In the genomic region with DNA sequence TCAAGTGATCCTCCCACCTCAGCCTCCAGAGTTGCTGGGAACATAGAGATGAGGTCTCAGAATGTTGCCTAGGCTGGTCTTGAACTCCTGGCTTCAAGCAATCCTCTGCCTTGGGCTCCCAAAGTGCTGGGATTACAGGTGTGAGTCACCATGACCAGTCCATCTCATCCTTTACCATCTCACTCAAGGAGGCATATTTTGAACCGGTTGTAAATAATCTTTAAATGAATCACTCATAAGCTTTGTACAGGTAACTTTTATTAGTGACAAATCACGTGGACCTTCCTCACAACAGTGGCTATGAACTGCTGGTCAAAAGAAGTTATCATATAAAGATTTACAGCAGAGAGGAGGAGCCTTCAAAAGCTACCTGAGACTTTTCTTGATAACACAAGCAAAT, we compare ENCODE assay signal across 24 cellular contexts.
A peak's percentile ranks its signal among the peaks of the same experiment; 100 is the strongest.
DNase-seq lines count a peak whose midpoint lies in the region; ATAC-seq, FAIRE-seq and TF ChIP-seq lines count a peak whose summit lies in the region.
"Had no signal": no experiment of that assay in that cellular context is flagged by ENCODE, and none has a peak within 500 bp of the region (broad histone marks: within the 10 kb centered on the region; RNA-seq: fewer than 3 reads in every experiment).

No MANE protein-coding gene starts in this region.

- H3K4me1 Mint-ChIP-seq in chondrocyte (ENCODE audit: low read depth), result peaks cover 13% of the 10 kb centered on the region
- H3K4me1 Mint-ChIP-seq: B cell, IgD-negative memory B cell had no signal

- TF ChIP-seq RAD21 in A549 (conservative IDR thresholded peaks at IDR 0.05 in 1 of 2, IDR thresholded peaks at IDR 0.05 in 1 of 2), result no peak

- H3K27me3 Mint-ChIP-seq in chondrocyte (ENCODE audit: low read depth), result peaks cover 5% of the 10 kb centered on the region

- no peaks in the 10 kb centered on the region for H3K79me1 ChIP-seq in neuronal stem cell (ENCODE audit: low read depth, low read length)

- POLR2A ChIA-PET in A549 (lab: Yijun Ruan, JAX), result no interaction called here
- POLR2A ChIA-PET in RWPE1 (lab: Yijun Ruan, JAX; ENCODE audit: low non-redundant PET), result no interaction called here

- no peak overlapping the region for H2BK12ac ChIP-seq in neuronal stem cell (ENCODE audit: low read length)

- no peak overlapping the region for H3K27ac Mint-ChIP-seq in chondrocyte (ENCODE audit: unreplicated experiment)
- H3K27ac Mint-ChIP-seq: B cell, CD14-positive monocyte, IgD-negative memory B cell had no signal

- H3K36me3 Mint-ChIP-seq in chondrocyte (ENCODE audit: low read depth), result no peaks in the 10 kb centered on the region
- H3K36me3 Mint-ChIP-seq: CD14-positive monocyte, IgD-negative memory B cell had no signal

- no peak overlapping the region for H3K4me3 Mint-ChIP-seq in chondrocyte (ENCODE audit: unreplicated experiment)
- H3K4me3 Mint-ChIP-seq: B cell, CD14-positive monocyte, IgD-negative memory B cell had no signal

- no peak overlapping the region for H3K14ac ChIP-seq in neuronal stem cell (ENCODE audit: low read length)

- no peaks in the 10 kb centered on the region for H3K27me3 ChIP-seq in neuronal stem cell (ENCODE audit: control insufficient read depth in 3 of 3, insufficient read depth in 3 of 3, low read depth in 1 of 3, low read length in 3 of 3)
- H3K27me3 ChIP-seq in effector memory CD4-positive, alpha-beta T cell (replicated peaks; ENCODE audit: control insufficient read depth, insufficient read depth, low read length, poor library complexity, severe bottlenecking), result no peaks in the 10 kb centered on the region
- H3K27me3 ChIP-seq: MG63 had no signal

- H2AK5ac ChIP-seq in neuronal stem cell (ENCODE audit: low read depth, low read length), result no peak overlapping the region

- no peak overlapping the region for H3K4ac ChIP-seq in neuronal stem cell (ENCODE audit: low read length)

- H2BK15ac ChIP-seq in neuronal stem cell (ENCODE audit: low read length), result no peak overlapping the region

- no peak overlapping the region for H3K18ac ChIP-seq in neuronal stem cell (ENCODE audit: low read length)

- no peak overlapping the region for H4K91ac ChIP-seq in neuronal stem cell (ENCODE audit: low read depth, low read length, poor library complexity)

- TF ChIP-seq EP300 in A549 (IDR thresholded peaks at IDR 0.05), result no peak

- no peak for TF ChIP-seq CTCF in A549 (IDR thresholded peaks at IDR 0.05)
- TF ChIP-seq CTCF in RWPE1 (conservative IDR thresholded peaks at IDR 0.05; ENCODE audit: low read depth), result no peak
- TF ChIP-seq CTCF in chondrocyte (IDR thresholded peaks at IDR 0.05), result no peak

- WGBS in A549 (ENCODE audit: missing lambda C conversion rate), result 13% methylated on average over 2 of the region's 2 CpGs
- WGBS in neuronal stem cell (ENCODE audit: extremely low coverage in 2 of 2, insufficient read length in 2 of 2, insufficient replicate concordance in 1 of 2), 2 donors, result no CpG with 5 or more reads among the region's 2 CpGs

- no peaks in the 10 kb centered on the region for H3K36me3 ChIP-seq in neuronal stem cell (replicated peaks in 1 of 2; ENCODE audit: control insufficient read depth in 2 of 2, insufficient read depth in 2 of 2, low read length in 2 of 2)
- no peaks in the 10 kb centered on the region for H3K36me3 ChIP-seq in effector memory CD4-positive, alpha-beta T cell (ENCODE audit: control insufficient read depth, insufficient read depth, low read length)
- H3K36me3 ChIP-seq: MG63 had no signal

- no peaks in the 10 kb centered on the region for H3K9me3 Mint-ChIP-seq in chondrocyte (ENCODE audit: low read depth)

- H3K4me2 ChIP-seq in A549, result no peak overlapping the region
- no peak overlapping the region for H3K4me2 ChIP-seq in neuronal stem cell (ENCODE audit: insufficient read depth, low read length, poor library complexity, severe bottlenecking)
- H3K4me2 ChIP-seq: SK-N-SH had no signal

- H4K8ac ChIP-seq in neuronal stem cell (ENCODE audit: low read depth, low read length), result no peak overlapping the region

- DNase-seq in A549 (ENCODE audit: low read depth in 1 of 2, low spot score in 1 of 2) (peak in 1 of 2 experiments; percentile 20), RWPE1 (ENCODE audit: low spot score) (peak; percentile 42), neuronal stem cell (ENCODE audit: low spot score) (no peak), chondrocyte (ENCODE audit: low spot score) (no peak), NCI-H1417 (lab: John Stamatoyannopoulos, UW) (no peak), DMS153 treated with DMSO at 0.1 percent for 48 hours (lab: John Stamatoyannopoulos, UW; ENCODE audit: unreplicated experiment) (no peak)
- DNase-seq in effector memory CD4-positive, alpha-beta T cell, result no peak
- DNase-seq: DMS53, GF-D8, MG63, NCI-H1417 treated with DMSO at 0.1 percent for 48 hours, NCI-H187, NCI-H446, NCI-H526 treated with DMSO at 0.1 percent for 48 hours, PC-3, RPMI8226, SIG-M5, SK-N-SH had no signal

- ATAC-seq in A549 (no peak), esophagus mucosa (peak; percentile 44)
- ATAC-seq: PC-3 had no signal

- no peaks in the 10 kb centered on the region for H3K9me3 ChIP-seq in A549
- no peaks in the 10 kb centered on the region for H3K9me3 ChIP-seq in neuronal stem cell (replicated peaks in 1 of 2; ENCODE audit: control insufficient read depth in 2 of 2, insufficient read depth in 1 of 2, low read depth in 1 of 2, low read length in 2 of 2)
- no peaks in the 10 kb centered on the region for H3K9me3 ChIP-seq in effector memory CD4-positive, alpha-beta T cell (ENCODE audit: control insufficient read depth, low read length)
- H3K9me3 ChIP-seq: MG63, SK-N-SH had no signal

- FAIRE-seq in A549 (lab: Jason Lieb, UNC), result no peak
- FAIRE-seq: A204.1, GM19239 had no signal

- no peak overlapping the region for H2BK120ac ChIP-seq in neuronal stem cell (ENCODE audit: low read depth, low read length)

- H3K4me1 ChIP-seq in A549 (peaks cover 23% of the 10 kb centered on the region), neuronal stem cell (ENCODE audit: control insufficient read depth in 2 of 2, insufficient read depth in 1 of 2, low read depth in 1 of 2, low read length in 2 of 2) (peaks cover 0 to 9% of the 10 kb centered on the region in 2 donors)
- H3K4me1 ChIP-seq in effector memory CD4-positive, alpha-beta T cell (ENCODE audit: control insufficient read depth, insufficient read depth, low read length, poor library complexity, severe bottlenecking), result no peaks in the 10 kb centered on the region

- H2BK5ac ChIP-seq in neuronal stem cell (ENCODE audit: low read length), result peak overlapping the region; percentile 39

- H3K23ac ChIP-seq in neuronal stem cell (ENCODE audit: low read depth, low read length, poor library complexity), result no peak overlapping the region

- CTCF ChIA-PET in A549 (lab: Yijun Ruan, JAX) (interaction anchor here (1.2 kb wide), 1 partner anchor 10 kb away, joined by 3 read pairs; no protein-coding TSS in a partner anchor), RWPE1 (lab: Yijun Ruan, JAX) (interaction anchor here (0.6 kb wide), 1 partner anchor 16 kb away, joined by 3 read pairs; no protein-coding TSS in a partner anchor)

- H3K9ac ChIP-seq in neuronal stem cell (ENCODE audit: low read depth, low read length, poor library complexity), result no peak overlapping the region
- H3K9ac ChIP-seq: SK-N-SH had no signal

- TF ChIP-seq POLR2A in A549 (IDR thresholded peaks at IDR 0.05; ENCODE audit: low read length), result no peak

- no peak overlapping the region for H2AFZ ChIP-seq in neuronal stem cell (ENCODE audit: low read length)

- H3K4me3 ChIP-seq in A549, result no peak overlapping the region
- H3K4me3 ChIP-seq in neuronal stem cell (ENCODE audit: low read length in 2 of 2), result no peak overlapping the region
- H3K4me3 ChIP-seq in effector memory CD4-positive, alpha-beta T cell (ENCODE audit: insufficient read depth, low read depth, low read length, poor library complexity, severe bottlenecking), result no peak overlapping the region
- H3K4me3 ChIP-seq: MG63 had no signal

- peak overlapping the region in 1 of 2 experiments; percentile 36; a peak in 3 of 6 replicates for H3K27ac ChIP-seq in A549
- no peak overlapping the region for H3K27ac ChIP-seq in RWPE1
- no peak overlapping the region for H3K27ac ChIP-seq in neuronal stem cell (replicated peaks; ENCODE audit: low read length)
- H3K27ac ChIP-seq in effector memory CD4-positive, alpha-beta T cell (ENCODE audit: insufficient read depth, low read length, poor library complexity, severe bottlenecking), result no peak overlapping the region

TF ChIP-seq in A549, 52 proteins besides CTCF, POLR2A, EP300 and RAD21:
- TF ChIP-seq FOSL2 (IDR thresholded peaks at IDR 0.05) (no peak), FOSL2 (CRISPR knock-in tag; IDR thresholded peaks at IDR 0.05) (peak; percentile 17; the same call in 1 of the 2 replicates), ESRRA (IDR thresholded peaks at IDR 0.05; ENCODE audit: borderline replicate concordance, low read length) (no peak), TP53 (CRISPR knock-in tag; IDR thresholded peaks at IDR 0.05) (no peak), EHMT2 (IDR thresholded peaks at IDR 0.05; ENCODE audit: low read depth) (no peak), KDM5A (IDR thresholded peaks at IDR 0.05) (no peak), TFCP2L1 (CRISPR knock-in tag; IDR thresholded peaks at IDR 0.05) (no peak)
- TF ChIP-seq, protein P1, sequence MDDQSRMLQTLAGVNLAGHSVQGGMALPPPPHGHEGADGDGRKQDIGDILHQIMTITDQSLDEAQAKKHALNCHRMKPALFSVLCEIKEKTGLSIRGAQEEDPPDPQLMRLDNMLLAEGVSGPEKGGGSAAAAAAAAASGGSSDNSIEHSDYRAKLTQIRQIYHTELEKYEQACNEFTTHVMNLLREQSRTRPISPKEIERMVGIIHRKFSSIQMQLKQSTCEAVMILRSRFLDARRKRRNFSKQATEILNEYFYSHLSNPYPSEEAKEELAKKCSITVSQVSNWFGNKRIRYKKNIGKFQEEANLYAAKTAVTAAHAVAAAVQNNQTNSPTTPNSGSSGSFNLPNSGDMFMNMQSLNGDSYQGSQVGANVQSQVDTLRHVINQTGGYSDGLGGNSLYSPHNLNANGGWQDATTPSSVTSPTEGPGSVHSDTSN (IDR thresholded peaks at IDR 0.05), result no peak
